In genomic region chr4:7802093-7802726, GRCh38 we compare ENCODE assay signal across 8 cellular contexts.
A peak's percentile ranks its signal among the peaks of the same experiment; 100 is the strongest.
DNase-seq lines count a peak whose midpoint lies in the region; ATAC-seq and TF ChIP-seq lines count a peak whose summit lies in the region.

No MANE protein-coding gene starts in this region.

- no peak overlapping the region for H3K27ac ChIP-seq in coronary artery

- TF ChIP-seq CTCF in coronary artery (IDR thresholded peaks at IDR 0.05) (peak; percentile 92), lower leg skin (IDR thresholded peaks at IDR 0.05) (peak in 1 of 3 donors; percentile 74)

- DNase-seq in Ammon's horn (ENCODE audit: low spot score) (peak; percentile 92), NCI-H446 (lab: John Stamatoyannopoulos, UW) (peak; percentile 24 to 49), coronary artery (ENCODE audit: low spot score) (no peak), lower leg skin (ENCODE audit: low spot score in 2 of 2) (peak; percentile 74 to 95)
- DNase-seq in activated CD4-positive, alpha-beta T cell treated with anti-CD3 and anti-CD28 coated beads, Interleukin-2, amount 50 U/mL, for 1 hour: peak; percentile 79
- peak; percentile 45 for DNase-seq in stimulated activated CD8-positive, alpha-beta memory T cell treated with anti-CD3 and anti-CD28 coated beads, Interleukin-12 subunit alpha, Interleukin-12 subunit beta, amount 100 ng/mL, for 24 hours (ENCODE audit: extremely low read depth)

- intact Hi-C loops in lower leg skin (cut with DNase I; ENCODE audit: low total_unique reads): loop anchor here (10.0 kb wide), 1 partner anchor 607 kb away; the partner anchor contains the start of gene SORCS2

- WGBS in lower leg skin, 2 donors: 32 to 33% methylated on average over 6 of the region's 6 CpGs

- peak; percentile 94 for ATAC-seq in GM18868 (IDR thresholded peaks at IDR 0.05; ENCODE audit: unreplicated experiment)
- peak; percentile 83 for ATAC-seq in HG03139 (IDR thresholded peaks at IDR 0.05; ENCODE audit: unreplicated experiment)

- no peak overlapping the region for H3K4me3 ChIP-seq in coronary artery
- H3K4me3 ChIP-seq in lower leg skin (ENCODE audit: low read depth, poor library complexity, severe bottlenecking): no peak overlapping the region

- no peak for TF ChIP-seq POLR2A in lower leg skin (IDR thresholded peaks at IDR 0.05)
